Comparison of ENCODE assay signal across 20 cellular contexts in the genomic region with DNA sequence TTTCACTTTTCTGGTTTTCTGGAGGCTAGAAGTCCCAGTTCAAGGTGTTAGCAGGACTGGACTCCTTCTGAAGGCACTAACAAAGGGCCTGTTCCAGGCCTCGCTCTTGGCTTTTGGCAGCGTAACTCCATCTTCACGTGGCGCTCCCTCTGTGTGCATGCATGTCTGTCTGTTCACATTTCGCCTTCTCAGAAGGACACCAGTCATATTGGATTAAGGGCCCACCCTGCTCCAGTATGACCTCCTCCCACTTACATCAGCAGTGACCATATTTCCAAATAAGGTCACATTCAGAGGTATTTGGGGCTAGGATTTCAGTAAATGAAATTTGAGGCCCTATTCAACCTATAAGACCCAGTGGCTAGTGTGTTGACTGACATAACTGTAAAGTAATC. TPM values are rescaled to one million over a fixed set of nuclear protein-coding genes. Genes with fewer than 3 reads are reported as not detected.
DNase-seq lines count a peak whose midpoint lies in the region; ATAC-seq and TF ChIP-seq lines count a peak whose summit lies in the region.
"Had no signal": no experiment of that assay in that cellular context is flagged by ENCODE, and none has a peak within 500 bp of the region (broad histone marks: within the 10 kb centered on the region; RNA-seq: fewer than 3 reads in every experiment).

No MANE protein-coding gene starts in this region.

- H3K79me2 ChIP-seq in mammary epithelial cell (ENCODE audit: insufficient read depth, low read length): peaks cover 69% of the 10 kb centered on the region

- dilution Hi-C loops in mammary epithelial cell (cut with HindIII; ENCODE audit: low sequenced_read_pairs): no loop called here

- H3K4me2 ChIP-seq in mammary epithelial cell (ENCODE audit: insufficient read depth, low read depth, low read length): peak overlapping the region; percentile 66
- H3K4me2 ChIP-seq: hepatocyte had no signal

- intact Hi-C loops in CD14-positive monocyte (cut with micrococcal nuclease): loop anchor here in 1 of 2 donors (5.0 kb wide), 1 partner anchor 33 kb away; no protein-coding TSS in a partner anchor
- intact Hi-C loops in mammary epithelial cell (cut with micrococcal nuclease): no loop called here
- intact Hi-C loops in activated CD4-positive, alpha-beta T cell treated with anti-CD3 and anti-CD28 coated beads for 36 hours (cut with DNase I, micrococcal nuclease): no loop called here

- peak overlapping the region in 4 of 7 donors; percentile 1 to 87 (median 68) for H3K27ac Mint-ChIP-seq in CD14-positive monocyte
- H3K27ac Mint-ChIP-seq in activated CD4-positive, alpha-beta T cell treated with anti-CD3 and anti-CD28 coated beads for 36 hours: no peak overlapping the region
- H3K27ac Mint-ChIP-seq: activated naive CD4-positive, alpha-beta T cell treated with anti-CD3 and anti-CD28 coated beads, Interleukin-2, amount 50 U/mL, for 24 hours; stimulated activated naive CD8-positive, alpha-beta T cell treated with anti-CD3 and anti-CD28 coated beads, Interleukin-15, Interleukin-2, amounts not matched to agents 100 ng/mL and 50 ng/mL, for 24 hours had no signal

- H3K4me3 ChIP-seq in HUES64 (ENCODE audit: low read length): no peak overlapping the region
- H3K4me3 ChIP-seq in mammary epithelial cell (replicated peaks in 1 of 3; ENCODE audit: insufficient read depth in 1 of 3, low read depth in 2 of 3, low read length in 3 of 3): no peak overlapping the region
- H3K4me3 ChIP-seq in iPS-20b (ENCODE audit: low read length): no peak overlapping the region
- H3K4me3 ChIP-seq: hepatocyte, mucosa of descending colon, sigmoid colon had no signal

- CTCF ChIA-PET in mammary epithelial cell (lab: Charles Lee; ENCODE audit: low non-redundant PET): no interaction called here
- CTCF ChIA-PET in activated CD4-positive, alpha-beta T cell treated with anti-CD3 and anti-CD28 coated beads for 36 hours (lab: Charles Lee): no interaction called here

- DNase-seq in CD14-positive monocyte (ENCODE audit: low spot score): no peak
- DNase-seq in mammary epithelial cell: no peak
- no peak for DNase-seq in COLO668 (lab: John Stamatoyannopoulos, UW; ENCODE audit: unreplicated experiment)
- DNase-seq in NCI-H1930 (lab: John Stamatoyannopoulos, UW): no peak
- DNase-seq in activated CD4-positive, alpha-beta T cell treated with anti-CD3 and anti-CD28 coated beads for 36 hours: no peak
- DNase-seq: activated CD4-positive, alpha-beta T cell treated with anti-CD3 and anti-CD28 coated beads, Interleukin-2, amount 50 U/mL, for 1 hour; C1 segment of cervical spinal cord; mucosa of descending colon; NCI-H1436; NCI-H510A treated with DMSO at 0.1 percent for 48 hours; nephron progenitor cell; sigmoid colon; T-helper 9 cell had no signal

- H2AFZ ChIP-seq in mammary epithelial cell (ENCODE audit: low read depth, low read length): peak overlapping the region; percentile 33
- H2AFZ ChIP-seq: hepatocyte had no signal

- peaks cover 0 to 2% (median 0%) of the 10 kb centered on the region in 7 donors for H3K9me3 Mint-ChIP-seq in CD14-positive monocyte
- no peaks in the 10 kb centered on the region for H3K9me3 Mint-ChIP-seq in activated CD4-positive, alpha-beta T cell treated with anti-CD3 and anti-CD28 coated beads for 36 hours (ENCODE audit: low read depth)
- H3K9me3 Mint-ChIP-seq: activated naive CD4-positive, alpha-beta T cell treated with anti-CD3 and anti-CD28 coated beads, Interleukin-2, amount 50 U/mL, for 24 hours; stimulated activated naive CD8-positive, alpha-beta T cell treated with anti-CD3 and anti-CD28 coated beads, Interleukin-15, Interleukin-2, amounts not matched to agents 100 ng/mL and 50 ng/mL, for 24 hours had no signal

- H3K27ac ChIP-seq in HUES64 (ENCODE audit: low read depth, low read length) (peak overlapping the region; percentile 17; the same call in 1 of the 2 replicates), mammary epithelial cell (ENCODE audit: insufficient read depth, low read depth, low read length) (no peak overlapping the region), iPS-20b (ENCODE audit: low read length) (peak overlapping the region; percentile 57)
- H3K27ac ChIP-seq: foreskin keratinocyte, hepatocyte, sigmoid colon had no signal

- H3K4me1 ChIP-seq in HUES64 (ENCODE audit: insufficient read depth, low read length) (peaks cover 19% of the 10 kb centered on the region), mammary epithelial cell (ENCODE audit: insufficient read depth, low read length) (peaks cover 21% of the 10 kb centered on the region), iPS-20b (ENCODE audit: insufficient read depth, low read length) (peaks cover 29% of the 10 kb centered on the region)

- peaks cover 70% of the 10 kb centered on the region for H3K4me1 Mint-ChIP-seq in CD14-positive monocyte
- H3K4me1 Mint-ChIP-seq in activated CD4-positive, alpha-beta T cell treated with anti-CD3 and anti-CD28 coated beads for 36 hours: peaks cover 8% of the 10 kb centered on the region

- 94% methylated on average over 5 of the region's 5 CpGs for WGBS in HUES64
- WGBS in mammary epithelial cell (ENCODE audit: low coverage, missing lambda C conversion rate): 86% methylated on average over 5 of the region's 5 CpGs

- no peaks in the 10 kb centered on the region for H3K27me3 ChIP-seq in HUES64 (ENCODE audit: insufficient read depth, low read length)
- no peaks in the 10 kb centered on the region for H3K27me3 ChIP-seq in mammary epithelial cell (ENCODE audit: insufficient read depth, low read length)
- no peaks in the 10 kb centered on the region for H3K27me3 ChIP-seq in iPS-20b (ENCODE audit: insufficient read depth, low read length)
- H3K27me3 ChIP-seq: foreskin keratinocyte, hepatocyte, sigmoid colon had no signal

- in situ Hi-C loops in mammary epithelial cell (cut with MboI; ENCODE audit: low sequenced_read_pairs in 2 of 2): no loop called here

- ATAC-seq in GM18519 (IDR thresholded peaks at IDR 0.05; ENCODE audit: low FRiP score, unreplicated experiment): no peak
- ATAC-seq in activated CD4-positive, alpha-beta T cell treated with anti-CD3 and anti-CD28 coated beads for 36 hours: no peak
- ATAC-seq: mucosa of descending colon had no signal

- no peak overlapping the region for H3K4me3 Mint-ChIP-seq in CD14-positive monocyte
- no peak overlapping the region for H3K4me3 Mint-ChIP-seq in activated CD4-positive, alpha-beta T cell treated with anti-CD3 and anti-CD28 coated beads for 36 hours
- H3K4me3 Mint-ChIP-seq: activated naive CD4-positive, alpha-beta T cell treated with anti-CD3 and anti-CD28 coated beads, Interleukin-2, amount 50 U/mL, for 24 hours; nephron progenitor cell; stimulated activated naive CD8-positive, alpha-beta T cell treated with anti-CD3 and anti-CD28 coated beads, Interleukin-15, Interleukin-2, amounts not matched to agents 100 ng/mL and 50 ng/mL, for 24 hours had no signal

- peaks cover 0 to 1% (median 0%) of the 10 kb centered on the region in 3 donors for H3K27me3 Mint-ChIP-seq in CD14-positive monocyte (ENCODE audit: low read depth in 3 of 3)
- H3K27me3 Mint-ChIP-seq in activated CD4-positive, alpha-beta T cell treated with anti-CD3 and anti-CD28 coated beads for 36 hours: no peaks in the 10 kb centered on the region
- H3K27me3 Mint-ChIP-seq: activated naive CD4-positive, alpha-beta T cell treated with anti-CD3 and anti-CD28 coated beads, Interleukin-2, amount 50 U/mL, for 24 hours; stimulated activated naive CD8-positive, alpha-beta T cell treated with anti-CD3 and anti-CD28 coated beads, Interleukin-15, Interleukin-2, amounts not matched to agents 100 ng/mL and 50 ng/mL, for 24 hours had no signal

- H4K20me1 ChIP-seq in mammary epithelial cell (ENCODE audit: insufficient read depth, low read length): no peaks in the 10 kb centered on the region

- no TSS peak for BruUV-seq in mammary epithelial cell (replicated peaks; lab: Mats Ljungman, UMichigan)

- no peak overlapping the region for H3K9ac ChIP-seq in HUES64 (ENCODE audit: low read depth, low read length)
- H3K9ac ChIP-seq in mammary epithelial cell (ENCODE audit: insufficient read depth, low read length): no peak overlapping the region
- H3K9ac ChIP-seq in iPS-20b (ENCODE audit: low read depth, low read length): no peak overlapping the region; the same call in 1 of the 2 replicates

- H3K36me3 Mint-ChIP-seq in CD14-positive monocyte: peaks cover 13 to 15% of the 10 kb centered on the region in 2 donors
- no peaks in the 10 kb centered on the region for H3K36me3 Mint-ChIP-seq in activated CD4-positive, alpha-beta T cell treated with anti-CD3 and anti-CD28 coated beads for 36 hours (ENCODE audit: low read depth)

- no peak for TF ChIP-seq CTCF in CD14-positive monocyte (IDR thresholded peaks at IDR 0.05)
- TF ChIP-seq CTCF in mammary epithelial cell (conservative IDR thresholded peaks at IDR 0.05 in 1 of 2, IDR thresholded peaks at IDR 0.05 in 1 of 2; ENCODE audit: extremely low read depth in 1 of 2, insufficient read depth in 1 of 2, low read depth in 1 of 2, low read length in 2 of 2): no peak

- H3K9me3 ChIP-seq in HUES64 (ENCODE audit: insufficient read depth, low read depth, low read length) (0 out of 2 replicates have a peak, but pooled peaks cover 6% of the 10 kb centered on the region), mammary epithelial cell (replicated peaks; ENCODE audit: insufficient read depth, low read length) (no peaks in the 10 kb centered on the region), iPS-20b (ENCODE audit: insufficient read depth, low read depth, low read length) (no peaks in the 10 kb centered on the region; the same call in none of the 2 replicates)
- H3K9me3 ChIP-seq: mucosa of descending colon, sigmoid colon had no signal

- H3K36me3 ChIP-seq in HUES64 (ENCODE audit: insufficient read depth, low read length) (no peaks in the 10 kb centered on the region), mammary epithelial cell (ENCODE audit: insufficient read depth, low read length) (no peaks in the 10 kb centered on the region), iPS-20b (ENCODE audit: insufficient read depth, low read depth, low read length) (no peaks in the 10 kb centered on the region)
- H3K36me3 ChIP-seq: sigmoid colon had no signal

- POLR2A ChIA-PET in activated CD4-positive, alpha-beta T cell treated with anti-CD3 and anti-CD28 coated beads for 36 hours (lab: Charles Lee): no interaction called here

RNA-seq across cellular contexts. Expression of gene APLP2, which starts 20.0 kb away (rescaled TPM):
- polyA plus RNA-seq in CD14-positive monocyte: 100 to 1,000 TPM; 486 to 591 TPM
- polyA plus RNA-seq in HUES64 (2013, experiment 1 of 2): 264 TPM
- polyA plus RNA-seq in HUES64 (2013, experiment 2 of 2): 280 TPM
- total RNA-seq in mammary epithelial cell: 100 to 1,000 TPM; 348 to 450 TPM
- polyA plus RNA-seq in mammary epithelial cell: 319 TPM
- 177 TPM for polyA minus RNA-seq in mammary epithelial cell
- total RNA-seq in activated CD4-positive, alpha-beta T cell treated with anti-CD3 and anti-CD28 coated beads for 36 hours: 10 to 100 TPM; 34.6 to 40.2 TPM

Comparison
In these comparisons a context has a peak if more than half of its experiments do, and no peak if none do; other contexts are left out.
1. RNA of gene APLP2, which starts 20.0 kb away (total RNA-seq): 348 to 450 TPM in mammary epithelial cell; 34.6 to 40.2 TPM in activated CD4-positive, alpha-beta T cell treated with anti-CD3 and anti-CD28 coated beads for 36 hours; every median in the first group is over 4 times any median in the second.